27 cellular contexts compared by ENCODE assay signal in the genomic region with DNA sequence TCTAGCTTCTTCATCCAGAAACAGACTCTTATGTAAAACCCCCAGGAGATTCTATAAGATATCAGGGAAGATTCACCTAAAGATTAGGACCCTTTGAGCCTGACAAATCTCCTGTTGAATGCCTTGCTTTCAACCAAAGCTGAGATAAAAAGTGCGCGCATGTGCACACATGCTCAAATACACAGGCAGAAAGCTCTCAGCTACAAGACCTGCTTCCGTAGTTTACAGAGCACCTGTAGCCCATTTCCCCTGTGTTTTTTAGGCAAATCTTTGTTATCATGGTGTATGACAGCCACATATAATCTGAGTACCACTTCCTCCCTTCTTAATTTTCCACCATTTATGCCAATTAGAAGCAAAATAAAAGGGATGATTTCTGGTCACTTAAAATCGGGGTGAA.
"Had no signal": no experiment of that assay in that cellular context is flagged by ENCODE, and none has a peak within 500 bp of the region (broad histone marks: within the 10 kb centered on the region; RNA-seq: fewer than 3 reads in every experiment).

No MANE protein-coding gene starts in this region.

- H3K9ac ChIP-seq: neural progenitor cell had no signal

- ATAC-seq: naive thymus-derived CD4-positive, alpha-beta T cell; natural killer cell; right cardiac atrium; right lobe of liver; stimulated activated effector memory CD8-positive, alpha-beta T cell treated with anti-CD3 and anti-CD28 coated beads, Interleukin-12 subunit alpha, Interleukin-12 subunit beta, amount 100 ng/mL, for 72 hours; stimulated activated naive B cell treated with anti-CD40 and anti-IgM and Interleukin-4, amounts not matched to agents 10 μg/mL and 1 μg/mL and 100 μg/mL, for 72 hours had no signal

- H3K4me1 ChIP-seq: neural progenitor cell, psoas muscle, right lobe of liver, sigmoid colon, stomach, thyroid gland, tibial nerve, upper lobe of left lung had no signal

- H3K36me3 Mint-ChIP-seq: naive thymus-derived CD4-positive, alpha-beta T cell; natural killer cell; neural progenitor cell; stimulated activated effector memory CD8-positive, alpha-beta T cell treated with anti-CD3 and anti-CD28 coated beads, Interleukin-12 subunit alpha, Interleukin-12 subunit beta, amount 100 ng/mL, for 72 hours; stimulated activated naive B cell treated with anti-CD40 and anti-IgM and Interleukin-4, amounts not matched to agents 10 μg/mL and 1 μg/mL and 100 μg/mL, for 72 hours had no signal

- H3K27ac Mint-ChIP-seq: naive thymus-derived CD4-positive, alpha-beta T cell; natural killer cell; nephron; neural progenitor cell; progenitor cell of endocrine pancreas; stimulated activated effector memory CD8-positive, alpha-beta T cell treated with anti-CD3 and anti-CD28 coated beads, Interleukin-12 subunit alpha, Interleukin-12 subunit beta, amount 100 ng/mL, for 72 hours; stimulated activated naive B cell treated with anti-CD40 and anti-IgM and Interleukin-4, amounts not matched to agents 10 μg/mL and 1 μg/mL and 100 μg/mL, for 72 hours; stimulated activated naive CD8-positive, alpha-beta T cell treated with anti-CD3 and anti-CD28 coated beads, Interleukin-15, Interleukin-2, amounts not matched to agents 100 ng/mL and 50 ng/mL, for 24 hours had no signal

- H3K27me3 ChIP-seq: neural progenitor cell, ovary, right lobe of liver, sigmoid colon, stomach, thyroid gland, tibial nerve, upper lobe of left lung, uterus had no signal

- H3K27ac ChIP-seq: neural progenitor cell, ovary, psoas muscle, right lobe of liver, sigmoid colon, stomach, thoracic aorta, thyroid gland, tibial nerve, upper lobe of left lung had no signal

- H2AFZ ChIP-seq: neural progenitor cell had no signal

- H3K9me3 ChIP-seq: ovary, psoas muscle, right lobe of liver, thyroid gland, uterus had no signal

- DNase-seq: naive thymus-derived CD4-positive, alpha-beta T cell; natural killer cell; occipital lobe; ovary; right cardiac atrium; right lobe of liver; sigmoid colon; small intestine; stimulated activated CD4-positive, alpha-beta T cell treated with anti-CD3 and anti-CD28 coated beads, Interleukin-15, amount 100 ng/mL, for 24 hours; stimulated activated CD4-positive, alpha-beta T cell treated with anti-CD3 and anti-CD28 coated beads, Interleukin-2, amount 100 ng/mL, for 24 hours; stimulated activated CD4-positive, alpha-beta T cell treated with anti-CD3 and anti-CD28 coated beads, Interleukin-2, amount 100 ng/mL, for 48 hours; stimulated activated CD4-positive, alpha-beta T cell treated with anti-CD3 and anti-CD28 coated beads, Interleukin-4, amount 100 ng/mL, for 24 hours; stimulated activated naive B cell treated with anti-CD40 and anti-IgM and Interleukin-4, amounts not matched to agents 10 μg/mL and 1 μg/mL and 100 μg/mL, for 72 hours; stimulated activated naive CD4-positive, alpha-beta T cell treated with Interleukin-2 at 50 U/mL for 16 hours; stomach; thyroid gland; trophoblast cell; upper lobe of left lung; uterus had no signal

- H3K4me3 Mint-ChIP-seq: naive thymus-derived CD4-positive, alpha-beta T cell; natural killer cell; nephron; neural progenitor cell; stimulated activated effector memory CD8-positive, alpha-beta T cell treated with anti-CD3 and anti-CD28 coated beads, Interleukin-12 subunit alpha, Interleukin-12 subunit beta, amount 100 ng/mL, for 72 hours; stimulated activated naive B cell treated with anti-CD40 and anti-IgM and Interleukin-4, amounts not matched to agents 10 μg/mL and 1 μg/mL and 100 μg/mL, for 72 hours; stimulated activated naive CD8-positive, alpha-beta T cell treated with anti-CD3 and anti-CD28 coated beads, Interleukin-15, Interleukin-2, amounts not matched to agents 100 ng/mL and 50 ng/mL, for 24 hours had no signal

- H3K4me1 Mint-ChIP-seq: naive thymus-derived CD4-positive, alpha-beta T cell; natural killer cell; neural progenitor cell; stimulated activated effector memory CD8-positive, alpha-beta T cell treated with anti-CD3 and anti-CD28 coated beads, Interleukin-12 subunit alpha, Interleukin-12 subunit beta, amount 100 ng/mL, for 72 hours; stimulated activated naive B cell treated with anti-CD40 and anti-IgM and Interleukin-4, amounts not matched to agents 10 μg/mL and 1 μg/mL and 100 μg/mL, for 72 hours had no signal

- H3K4me2 ChIP-seq: neural progenitor cell had no signal

- H3K36me3 ChIP-seq: neural progenitor cell, ovary, right lobe of liver, sigmoid colon, stomach, thoracic aorta, thyroid gland, tibial nerve, upper lobe of left lung, uterus had no signal

- H3K27me3 Mint-ChIP-seq: stimulated activated naive B cell treated with anti-CD40 and anti-IgM and Interleukin-4, amounts not matched to agents 10 μg/mL and 1 μg/mL and 100 μg/mL, for 72 hours had no signal

- H3K4me3 ChIP-seq: neural progenitor cell, ovary, psoas muscle, right lobe of liver, sigmoid colon, stomach, thoracic aorta, thyroid gland, tibial nerve, upper lobe of left lung, uterus had no signal
